In the genomic region with DNA sequence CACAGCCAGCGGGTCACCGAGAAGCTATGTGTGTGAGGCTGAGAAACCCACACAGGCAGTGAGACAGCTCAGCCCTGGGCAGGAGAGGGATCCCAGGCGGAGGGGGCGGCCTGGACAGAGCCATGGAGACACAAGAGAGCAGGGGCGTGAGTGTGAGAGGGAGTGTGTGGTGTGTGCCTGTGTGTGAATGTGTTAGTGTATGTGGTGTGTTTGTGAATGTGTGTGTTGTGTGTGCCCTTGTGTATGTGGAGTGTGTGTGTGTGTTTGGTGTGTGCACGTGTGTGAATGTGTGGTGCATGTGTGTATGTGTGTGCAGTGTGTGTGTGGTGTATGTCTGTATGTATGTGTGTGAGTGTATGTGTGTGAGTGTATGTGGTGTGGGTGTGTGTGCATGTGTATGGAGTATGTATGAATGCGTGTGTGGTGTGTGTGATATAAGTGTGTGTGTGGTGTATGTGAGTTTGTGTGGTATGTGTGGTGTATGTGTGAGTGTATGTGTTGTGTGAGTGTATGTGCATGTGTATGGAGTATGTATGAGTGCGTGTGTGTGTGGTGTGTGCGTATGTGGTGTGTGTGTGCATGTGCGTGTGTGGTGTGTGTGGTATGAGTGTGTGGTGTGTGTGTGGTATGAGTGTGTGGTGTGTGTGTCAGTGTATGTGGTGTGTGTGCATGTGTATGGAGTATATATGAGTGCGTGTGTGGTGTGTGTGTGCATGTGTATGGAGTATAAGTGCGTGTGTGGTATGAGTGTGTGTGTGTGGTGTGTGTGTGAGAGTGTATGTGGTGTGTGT, we compare ENCODE assay signal across 2 cellular contexts.
TF ChIP-seq lines count a peak whose summit lies in the region.

No MANE protein-coding gene starts in this region.

TF ChIP-seq in IMR-90, 13 proteins besides CTCF, POLR2A, EP300 and RAD21:
- TF ChIP-seq MAFK (IDR thresholded peaks at IDR 0.05; ENCODE audit: low read depth, low read length) (no peak), SMC3 (IDR thresholded peaks at IDR 0.05; ENCODE audit: low read depth, low read length) (no peak), MXI1 (IDR thresholded peaks at IDR 0.05; ENCODE audit: borderline replicate concordance, low read depth, low read length) (no peak), CEBPB (IDR thresholded peaks at IDR 0.05; ENCODE audit: low read depth, low read length) (no peak), BHLHE40 (IDR thresholded peaks at IDR 0.05; ENCODE audit: low read depth, low read length) (no peak), RFX5 (IDR thresholded peaks at IDR 0.05; ENCODE audit: low read depth, low read length) (no peak), RCOR1 (IDR thresholded peaks at IDR 0.05; ENCODE audit: insufficient replicate concordance, low read length) (no peak), CHD1 (IDR thresholded peaks at IDR 0.05; ENCODE audit: low read depth, low read length) (no peak)
- TF ChIP-seq, protein P1, sequence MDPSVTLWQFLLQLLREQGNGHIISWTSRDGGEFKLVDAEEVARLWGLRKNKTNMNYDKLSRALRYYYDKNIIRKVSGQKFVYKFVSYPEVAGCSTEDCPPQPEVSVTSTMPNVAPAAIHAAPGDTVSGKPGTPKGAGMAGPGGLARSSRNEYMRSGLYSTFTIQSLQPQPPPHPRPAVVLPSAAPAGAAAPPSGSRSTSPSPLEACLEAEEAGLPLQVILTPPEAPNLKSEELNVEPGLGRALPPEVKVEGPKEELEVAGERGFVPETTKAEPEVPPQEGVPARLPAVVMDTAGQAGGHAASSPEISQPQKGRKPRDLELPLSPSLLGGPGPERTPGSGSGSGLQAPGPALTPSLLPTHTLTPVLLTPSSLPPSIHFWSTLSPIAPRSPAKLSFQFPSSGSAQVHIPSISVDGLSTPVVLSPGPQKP (IDR thresholded peaks at IDR 0.05; ENCODE audit: borderline replicate concordance, low read depth, low read length): no peak
- TF ChIP-seq, protein P2, sequence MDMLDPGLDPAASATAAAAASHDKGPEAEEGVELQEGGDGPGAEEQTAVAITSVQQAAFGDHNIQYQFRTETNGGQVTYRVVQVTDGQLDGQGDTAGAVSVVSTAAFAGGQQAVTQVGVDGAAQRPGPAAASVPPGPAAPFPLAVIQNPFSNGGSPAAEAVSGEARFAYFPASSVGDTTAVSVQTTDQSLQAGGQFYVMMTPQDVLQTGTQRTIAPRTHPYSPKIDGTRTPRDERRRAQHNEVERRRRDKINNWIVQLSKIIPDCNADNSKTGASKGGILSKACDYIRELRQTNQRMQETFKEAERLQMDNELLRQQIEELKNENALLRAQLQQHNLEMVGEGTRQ (IDR thresholded peaks at IDR 0.05; ENCODE audit: low read depth, low read length): no peak
TF ChIP-seq in IMR-90: peak in this region for 0.

TF ChIP-seq in H1, 55 proteins besides CTCF, POLR2A, EP300 and RAD21:
- TF ChIP-seq HDAC6 (IDR thresholded peaks at IDR 0.05; ENCODE audit: low read depth, low read length) (no peak), GABPA (IDR thresholded peaks at IDR 0.05; ENCODE audit: borderline replicate concordance, insufficient read depth, low read length) (no peak), SP1 (IDR thresholded peaks at IDR 0.05; ENCODE audit: low read depth, low read length) (no peak), SAP30 (IDR thresholded peaks at IDR 0.05; ENCODE audit: insufficient read depth, insufficient replicate concordance, low read length) (no peak), TCF12 (IDR thresholded peaks at IDR 0.05; ENCODE audit: low read depth, low read length) (no peak), BRCA1 (IDR thresholded peaks at IDR 0.05; ENCODE audit: low read depth, low read length) (no peak), HDAC2 (IDR thresholded peaks at IDR 0.05; ENCODE audit: borderline replicate concordance in 1 of 2, low read depth in 2 of 2, low read length in 2 of 2) (no peak), CHD1 (IDR thresholded peaks at IDR 0.05; ENCODE audit: low read depth, low read length) (no peak), SUZ12 (IDR thresholded peaks at IDR 0.05; ENCODE audit: low read length) (no peak), TEAD4 (IDR thresholded peaks at IDR 0.05; ENCODE audit: low read depth, low read length) (no peak), TAF7 (optimal IDR thresholded peaks at IDR 0.05; ENCODE audit: borderline replicate concordance, low read depth, low read length) (no peak), ATF2 (IDR thresholded peaks at IDR 0.05; ENCODE audit: low read length) (no peak), SRF (IDR thresholded peaks at IDR 0.05; ENCODE audit: low read depth, low read length) (no peak), KDM1A (IDR thresholded peaks at IDR 0.05; ENCODE audit: borderline replicate concordance, low read length) (no peak), BCL11A (IDR thresholded peaks at IDR 0.05; ENCODE audit: low read depth in 2 of 2, low read length in 2 of 2) (no peak), EZH2 (IDR thresholded peaks at IDR 0.05; ENCODE audit: low read depth, low read length, severe bottlenecking) (no peak), CTBP2 (IDR thresholded peaks at IDR 0.05; ENCODE audit: borderline replicate concordance, insufficient read depth, insufficient read length, low read length) (no peak)
